In the genomic region with DNA sequence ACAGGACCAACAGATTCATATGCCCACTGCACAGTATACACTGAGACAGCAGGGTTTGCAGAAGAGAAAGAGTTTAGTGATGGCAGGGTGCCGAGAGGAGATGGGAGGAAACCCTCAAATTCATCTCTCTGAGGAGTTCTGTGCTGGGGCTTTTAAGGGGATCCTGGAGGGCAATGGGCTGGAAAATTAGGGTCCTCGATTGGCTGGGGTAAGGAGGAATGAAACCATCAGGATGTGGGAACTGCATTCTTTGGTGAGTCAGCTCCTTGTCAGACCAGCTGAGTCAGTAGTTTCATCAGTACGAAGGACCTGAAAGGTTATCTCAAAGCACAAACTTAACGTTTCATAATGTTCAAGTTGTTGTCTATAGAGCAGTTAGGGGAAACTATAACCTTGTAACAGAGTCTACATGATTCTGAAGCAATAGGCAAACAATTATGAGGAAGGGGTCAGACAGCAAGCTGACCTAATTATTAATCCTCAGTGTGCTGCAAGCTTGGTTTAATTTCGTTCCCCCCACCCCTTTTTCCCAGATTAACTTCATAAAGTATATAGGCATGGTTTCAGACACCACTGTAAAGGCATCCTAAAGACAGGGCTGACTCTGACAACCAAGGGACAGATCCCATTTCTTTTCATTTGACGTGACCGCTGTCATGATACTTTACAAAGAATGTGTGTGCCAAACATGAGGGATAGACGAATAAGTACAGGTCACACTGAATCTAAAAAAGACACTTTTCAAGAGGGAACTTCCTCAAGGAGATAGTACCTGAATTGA, we compare ENCODE assay signal across 8 cellular contexts. TPM values are rescaled to one million over a fixed set of nuclear protein-coding genes. Genes with fewer than 3 reads are reported as not detected.
DNase-seq lines count a peak whose midpoint lies in the region; ATAC-seq, FAIRE-seq and TF ChIP-seq lines count a peak whose summit lies in the region.

No MANE protein-coding gene starts in this region.

- in situ Hi-C loops in K562 (cut with MboI): loop anchor here (5.0 kb wide), 1 partner anchor 119 kb away; a partner anchor contains a TSS

- H3K9me3 Mint-ChIP-seq in CD8-positive, alpha-beta memory T cell: peaks cover 0 to 1% (median 0%) of the 10 kb centered on the region in 5 donors

- BruUV-seq in K562 (replicated peaks; lab: Mats Ljungman, UMichigan): no TSS peak

- TF ChIP-seq CTCF in K562 (IDR thresholded peaks at IDR 0.05 in 2 of 3, conservative IDR thresholded peaks at IDR 0.05 in 1 of 3; ENCODE audit: insufficient read depth in 2 of 3, low read depth in 1 of 3, low read length in 3 of 3): no peak

- CTCF ChIA-PET in CD8-positive, alpha-beta memory T cell (lab: Charles Lee): interaction anchor here (5.1 kb wide), 1 partner anchor 212 kb away, joined by 16 read pairs; a partner anchor contains a TSS
- CTCF ChIA-PET in K562 (lab: Yijun Ruan, JAX; ENCODE audit: low intra/inter-chr PET ratio): no interaction called here

- H3K4me3 Mint-ChIP-seq in CD8-positive, alpha-beta memory T cell: peak overlapping the region in 5 of 7 donors; percentile 13 to 82 (median 25)

- no peak overlapping the region for H4K8ac ChIP-seq in mesendoderm (ENCODE audit: low read depth, low read length)

- H3K4me2 ChIP-seq in Karpas-422 (ENCODE audit: low read depth, low read length, poor library complexity, severe bottlenecking) (peak overlapping the region; percentile 64), K562 (ENCODE audit: insufficient read depth, low read length) (peak overlapping the region; percentile 80), mesendoderm (ENCODE audit: low read length) (no peak overlapping the region)

- H3K4me1 Mint-ChIP-seq in CD8-positive, alpha-beta memory T cell: peaks cover 7 to 17% (median 13%) of the 10 kb centered on the region in 3 donors

- H3K9me3 ChIP-seq in CD8-positive, alpha-beta memory T cell (ENCODE audit: low read length): no peaks in the 10 kb centered on the region
- H3K9me3 ChIP-seq in Karpas-422 (ENCODE audit: low read length) (no peaks in the 10 kb centered on the region), K562 (replicated peaks; ENCODE audit: control insufficient read depth, insufficient read depth, low read depth, low read length) (no peaks in the 10 kb centered on the region)

- POLR2A ChIA-PET in CD8-positive, alpha-beta memory T cell (lab: Charles Lee): no interaction called here
- POLR2A ChIA-PET in K562 (lab: Yijun Ruan, JAX): interaction anchor here (0.9 kb wide), 1 partner anchor 16 kb away, joined by 3 read pairs; no protein-coding TSS in a partner anchor

- no peaks in the 10 kb centered on the region for H3K9me2 ChIP-seq in Karpas-422 (replicated peaks; ENCODE audit: insufficient read depth, low read length)

- no peak overlapping the region for H3K23ac ChIP-seq in mesendoderm (ENCODE audit: low read length)

- TF ChIP-seq POLR2A in K562 (conservative IDR thresholded peaks at IDR 0.05): no peak

- no peaks in the 10 kb centered on the region for H3K27me3 ChIP-seq in CD8-positive, alpha-beta memory T cell (ENCODE audit: insufficient read depth, low read length, poor library complexity, severe bottlenecking)
- H3K27me3 ChIP-seq in Karpas-422 (ENCODE audit: low read length): no peaks in the 10 kb centered on the region
- H3K27me3 ChIP-seq in K562 (ENCODE audit: control insufficient read depth in 2 of 2, insufficient read depth in 2 of 2, low read length in 2 of 2): no peaks in the 10 kb centered on the region
- no peaks in the 10 kb centered on the region for H3K27me3 ChIP-seq in mesendoderm (ENCODE audit: insufficient read depth, low read length, poor library complexity)

- H2AFZ ChIP-seq in Karpas-422 (ENCODE audit: low read length) (0 out of 2 replicates have a peak overlapping the region, but pooled peaks have one; percentile 17), K562 (ENCODE audit: low read depth, low read length) (peak overlapping the region; percentile 87)

- TF ChIP-seq RAD21 in K562 (CRISPR knock-in tag; conservative IDR thresholded peaks at IDR 0.05 in 1 of 2, IDR thresholded peaks at IDR 0.05 in 1 of 2): no peak

- no peak overlapping the region for H4K5ac ChIP-seq in mesendoderm (ENCODE audit: low read length)

- no peaks in the 10 kb centered on the region for H3K9me1 ChIP-seq in K562 (ENCODE audit: control insufficient read depth, insufficient read depth, low read length)

- H2AK5ac ChIP-seq in mesendoderm (ENCODE audit: low read length): peak overlapping the region; percentile 44

- no peak for DNase-seq in CD8-positive, alpha-beta memory T cell
- DNase-seq in Karpas-422: no peak
- DNase-seq in K562 (ENCODE audit: extremely low read depth in 1 of 4, low spot score in 3 of 4): peak; percentile 12 to 74 (median 22)
- DNase-seq in mesendoderm: peak; percentile 76
- DNase-seq in 8988T: no peak
- DNase-seq in NCI-H748 (lab: John Stamatoyannopoulos, UW; ENCODE audit: unreplicated experiment): no peak

- no peak overlapping the region for H2BK120ac ChIP-seq in mesendoderm (ENCODE audit: low read depth, low read length)

- H3K79me2 ChIP-seq in Karpas-422 (ENCODE audit: low read length) (peaks cover 38% of the 10 kb centered on the region), K562 (ENCODE audit: control insufficient read depth, insufficient read depth, low read length) (peaks cover 44% of the 10 kb centered on the region), mesendoderm (ENCODE audit: control insufficient read depth, insufficient read depth, low read length) (peaks cover 34% of the 10 kb centered on the region)

- H3K36me3 ChIP-seq in CD8-positive, alpha-beta memory T cell (ENCODE audit: insufficient read depth, low read length): no peaks in the 10 kb centered on the region
- H3K36me3 ChIP-seq in Karpas-422 (ENCODE audit: insufficient read depth, low read length) (peaks cover 15% of the 10 kb centered on the region), K562 (ENCODE audit: control insufficient read depth, insufficient read depth, low read length) (peaks cover 9% of the 10 kb centered on the region; the same call in 2 of the 3 replicates), mesendoderm (ENCODE audit: control insufficient read depth, insufficient read depth, low read length) (no peaks in the 10 kb centered on the region)

- no peak overlapping the region for H2BK5ac ChIP-seq in mesendoderm (ENCODE audit: low read length)

- peak overlapping the region; percentile 81 for H3K27ac ChIP-seq in CD8-positive, alpha-beta memory T cell (ENCODE audit: low read depth, low read length)
- peak overlapping the region; percentile 76 for H3K27ac ChIP-seq in Karpas-422 (ENCODE audit: low read length)
- H3K27ac ChIP-seq in K562 (ENCODE audit: extremely low read depth, low read depth, low read length): peak overlapping the region; percentile 80
- peak overlapping the region; percentile 22 for H3K27ac ChIP-seq in mesendoderm (ENCODE audit: low read depth, low read length)

- peaks cover 0 to 6% (median 6%) of the 10 kb centered on the region in 3 donors for H3K36me3 Mint-ChIP-seq in CD8-positive, alpha-beta memory T cell

- intact Hi-C loops in K562 (cut with micrococcal nuclease): loop anchor here (2.0 kb wide), 1 partner anchor 117 kb away; no protein-coding TSS in a partner anchor

- peak; percentile 10 for ATAC-seq in K562
- ATAC-seq in GM18517 (IDR thresholded peaks at IDR 0.05; ENCODE audit: unreplicated experiment): no peak
- no peak for ATAC-seq in GM21786 (IDR thresholded peaks at IDR 0.05; ENCODE audit: unreplicated experiment)

- peaks cover 0 to 7% of the 10 kb centered on the region in 2 donors for H3K27me3 Mint-ChIP-seq in CD8-positive, alpha-beta memory T cell

- FAIRE-seq in K562 (lab: Jason Lieb, UNC): peak; percentile 90

- peak overlapping the region; percentile 70 for H3K4me3 ChIP-seq in CD8-positive, alpha-beta memory T cell (ENCODE audit: low read length)
- H3K4me3 ChIP-seq in Karpas-422 (ENCODE audit: low read length) (peak overlapping the region; percentile 66), K562 (peak overlapping the region; percentile 84), mesendoderm (ENCODE audit: low read length) (no peak overlapping the region)

- H2BK15ac ChIP-seq in mesendoderm (replicated peaks; ENCODE audit: low read depth): peak overlapping the region; percentile 59

- TF ChIP-seq EP300 in K562 (IDR thresholded peaks at IDR 0.05; ENCODE audit: low read length): peak; percentile 82

- WGBS in K562 (ENCODE audit: insufficient coverage, low coverage, missing lambda C conversion rate): 13% methylated on average over 8 of the region's 8 CpGs
- WGBS in mesendoderm (ENCODE audit: extremely low coverage, insufficient coverage, low lambda C conversion rate): no CpG with 5 or more reads among the region's 8 CpGs

- peak overlapping the region in 4 of 8 donors; percentile 60 to 89 (median 80) for H3K27ac Mint-ChIP-seq in CD8-positive, alpha-beta memory T cell

- peak overlapping the region; percentile 29 for H3K56ac ChIP-seq in mesendoderm (ENCODE audit: low read length)

- peaks cover 30% of the 10 kb centered on the region for H4K20me1 ChIP-seq in Karpas-422 (ENCODE audit: insufficient read depth, low read depth, low read length)
- H4K20me1 ChIP-seq in K562 (replicated peaks; ENCODE audit: control insufficient read depth, insufficient read depth, low read length): peaks cover 17% of the 10 kb centered on the region; the same call in 1 of the 2 replicates

- no peak overlapping the region for H3K4ac ChIP-seq in mesendoderm (ENCODE audit: low read depth, low read length)

- peak overlapping the region; percentile 80 for H3K18ac ChIP-seq in mesendoderm (ENCODE audit: low read length)

- H3K4me1 ChIP-seq in CD8-positive, alpha-beta memory T cell (ENCODE audit: insufficient read depth, low read length): peaks cover 25% of the 10 kb centered on the region
- H3K4me1 ChIP-seq in Karpas-422 (ENCODE audit: low read length): peaks cover 34% of the 10 kb centered on the region
- peaks cover 6 to 27% of the 10 kb centered on the region in 2 experiments; a peak in 4 of 5 replicates for H3K4me1 ChIP-seq in K562 (replicated peaks in 1 of 2; ENCODE audit: control insufficient read depth in 2 of 2, insufficient read depth in 2 of 2, low read length in 2 of 2)
- no peaks in the 10 kb centered on the region for H3K4me1 ChIP-seq in mesendoderm (ENCODE audit: control insufficient read depth, low read depth, low read length)

- H3K9ac ChIP-seq in Karpas-422 (ENCODE audit: low read length) (peak overlapping the region; percentile 66), K562 (ENCODE audit: insufficient read depth in 1 of 2, low read depth in 2 of 2, low read length in 2 of 2) (peak overlapping the region in 1 of 2 experiments; percentile 62; a peak in 2 of 4 replicates), mesendoderm (ENCODE audit: low read length) (no peak overlapping the region)

- peaks cover 2% of the 10 kb centered on the region for H3K79me1 ChIP-seq in mesendoderm (ENCODE audit: low read length)

RNA-seq across cellular contexts. Expression of a gene that starts 1.5 kb away (rescaled TPM):
- total RNA-seq in CD8-positive, alpha-beta memory T cell: 10 to 100 TPM; 26.8 to 29.1 TPM
- polyA plus RNA-seq in CD8-positive, alpha-beta memory T cell: 22.4 TPM
- 158 and 345 TPM in 2 replicates for total RNA-seq in Karpas-422 (2014; rRNA removed; shearing (Covaris generic); ENCODE audit: low replicate concordance)
- total RNA-seq in K562 (2011; cell fraction: chromatin; rRNA removed; ENCODE audit: low replicate concordance): 111 and 411 TPM in 2 replicates
- total RNA-seq in K562 (2011; cell fraction: nucleolus; rRNA removed): 106 and 148 TPM in 2 replicates
- 276 and 345 TPM in 2 replicates for total RNA-seq in K562 (2011; cell fraction: nucleoplasm; rRNA removed)
- total RNA-seq in K562 (2014; rRNA removed): 41.0 and 47.1 TPM in 2 replicates
- 68.9 and 73.4 TPM in 2 replicates for total RNA-seq in K562 (2014; rRNA removed; fragmentation: Illumina TruSeq; extraction: Trizol)
- total RNA-seq in K562 (2015; rRNA removed; fragmentation: Illumina TruSeq; extraction: Trizol): 28.5 and 32.0 TPM in 2 replicates
- 39.2 and 41.2 TPM in 2 replicates for total RNA-seq in K562 (2021)
- 172 and 179 TPM in 2 replicates for polyA plus RNA-seq in K562 (2011; rRNA removed)
- 49.3 and 163 TPM in 2 replicates for polyA plus RNA-seq in K562 (2011; cell fraction: cytosol; rRNA removed)
- polyA plus RNA-seq in K562 (2011; cell fraction: nucleus; rRNA removed): 47.9 and 86.1 TPM in 2 replicates
- 26.0 and 41.1 TPM in 2 replicates for polyA plus RNA-seq in K562 (2012)
- polyA plus RNA-seq in K562 (2014; fragmentation: Illumina TruSeq; extraction: Trizol): 54.6 and 63.5 TPM in 2 replicates
- polyA plus RNA-seq in K562 (2014; fragmentation: Nextera tagmentation; extraction: Ambion mirVana): 10 to 100 TPM; 79.5 to 86.8 TPM
- 51.7 and 58.9 TPM in 2 replicates for polyA plus RNA-seq in K562 (2014; rRNA removed)
- 121 and 167 TPM in 2 replicates for polyA minus RNA-seq in K562 (2011; rRNA and poly(A)+ RNA removed)
- polyA minus RNA-seq in K562 (2011; cell fraction: cytosol; rRNA and poly(A)+ RNA removed): 55.9 and 66.0 TPM in 2 replicates
- 55.2 and 132 TPM in 2 replicates for polyA minus RNA-seq in K562 (2011; cell fraction: nucleus; rRNA and poly(A)+ RNA removed)
- polyA plus RNA-seq in mesendoderm (2013, experiment 1 of 2): 129 TPM
- 138 TPM for polyA plus RNA-seq in mesendoderm (2013, experiment 2 of 2)

RNA-seq across cellular contexts. Expression of a gene that starts 52.9 kb away (rescaled TPM):
- total RNA-seq in CD8-positive, alpha-beta memory T cell: not detected
- not detected for polyA plus RNA-seq in CD8-positive, alpha-beta memory T cell
- not detected in 2 replicates for total RNA-seq in Karpas-422 (2014; rRNA removed; shearing (Covaris generic); ENCODE audit: low replicate concordance)
- total RNA-seq in K562 (2011; cell fraction: chromatin; rRNA removed; ENCODE audit: low replicate concordance): not detected in 2 replicates
- total RNA-seq in K562 (2011; cell fraction: nucleolus; rRNA removed): not detected in 2 replicates
- not detected in 2 replicates for total RNA-seq in K562 (2011; cell fraction: nucleoplasm; rRNA removed)
- total RNA-seq in K562 (2014; rRNA removed) (not detected in 2 replicates), K562 (2014; rRNA removed; fragmentation: Illumina TruSeq; extraction: Trizol) (not detected in 2 replicates), K562 (2015; rRNA removed; fragmentation: Illumina TruSeq; extraction: Trizol) (not detected in 2 replicates), K562 (2021) (0.16 and 0.22 TPM in 2 replicates)
- polyA plus RNA-seq in K562 (2011; rRNA removed) (0.06 and 0.09 TPM in 2 replicates), K562 (2014; fragmentation: Illumina TruSeq; extraction: Trizol) (0.04 TPM in 1 of 2 replicates, not detected in the other), K562 (2014; fragmentation: Nextera tagmentation; extraction: Ambion mirVana) (under 1 TPM in 1 of 2 experiments, not detected in 1; 0.04 TPM), K562 (2014; rRNA removed) (0.11 TPM in 1 of 2 replicates, not detected in the other)
- polyA plus RNA-seq in K562 (2011; cell fraction: cytosol; rRNA removed): 0.03 TPM in 1 of 2 replicates, not detected in the other
- polyA plus RNA-seq in K562 (2011; cell fraction: nucleus; rRNA removed): not detected in 2 replicates
- polyA plus RNA-seq in K562 (2012): 0.03 TPM in 1 of 2 replicates, not detected in the other
- polyA minus RNA-seq in K562 (2011; rRNA and poly(A)+ RNA removed): 0.24 TPM in 1 of 2 replicates, not detected in the other
- polyA minus RNA-seq in K562 (2011; cell fraction: cytosol; rRNA and poly(A)+ RNA removed): 2.8 TPM in 1 of 2 replicates, not detected in the other
- not detected in 2 replicates for polyA minus RNA-seq in K562 (2011; cell fraction: nucleus; rRNA and poly(A)+ RNA removed)
- 8.8 TPM for polyA plus RNA-seq in mesendoderm (2013, experiment 1 of 2)
- polyA plus RNA-seq in mesendoderm (2013, experiment 2 of 2): 8.6 TPM

Comparison
In these comparisons a context has a peak if more than half of its experiments do, and no peak if none do; other contexts are left out.
1. DNase-seq: peak in K562 (4 of 4) and mesendoderm (single experiment); none in CD8-positive, alpha-beta memory T cell (0 of 5), Karpas-422 (single experiment), 8988T (single experiment) and NCI-H748 (single experiment).
2. H3K27ac ChIP-seq: peak in every context shown above with its lines; median percentile 81 in CD8-positive, alpha-beta memory T cell; 80 in K562; 76 in Karpas-422; 22 in mesendoderm.